ENCODE assay signal across 16 cellular contexts in the genomic region with DNA sequence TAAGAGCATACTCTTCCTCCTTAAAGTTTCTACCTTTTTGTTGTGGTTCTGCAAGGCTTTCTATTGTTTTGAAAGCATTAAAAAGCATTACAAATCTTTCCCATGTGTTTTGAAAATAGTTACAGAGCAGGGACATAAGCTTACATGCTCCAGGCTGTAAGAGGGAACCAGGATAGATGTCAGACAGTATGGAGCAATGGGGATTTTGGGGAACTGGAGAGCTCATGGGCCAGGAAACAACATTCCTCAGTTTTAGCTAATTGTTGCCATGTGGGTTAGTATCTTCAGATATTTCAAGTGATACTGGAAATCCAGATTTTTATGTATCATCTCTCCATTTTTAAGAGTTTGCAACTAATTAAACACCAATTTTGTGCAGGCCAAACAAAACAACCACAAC. TPM values are rescaled to one million over a fixed set of nuclear protein-coding genes. Genes with fewer than 3 reads are reported as not detected.
DNase-seq lines count a peak whose midpoint lies in the region; ATAC-seq and TF ChIP-seq lines count a peak whose summit lies in the region.
"Had no signal": no experiment of that assay in that cellular context is flagged by ENCODE, and none has a peak within 500 bp of the region (broad histone marks: within the 10 kb centered on the region; RNA-seq: fewer than 3 reads in every experiment).

No MANE protein-coding gene starts in this region.

- H2AFZ ChIP-seq in OCI-LY3 (ENCODE audit: low read depth, low read length): no peak overlapping the region
- H2AFZ ChIP-seq: parathyroid adenoma had no signal

- no peak for DNase-seq in activated T-cell treated with anti-CD3 and anti-CD28 coated beads, Interleukin-2, amount 50 U/mL, for 72 hours
- no peak for DNase-seq in activated T-cell treated with anti-CD3 and anti-CD28 coated beads, Interleukin-2, amount 50 U/mL, for 1 hour
- DNase-seq in effector memory CD4-positive, alpha-beta T cell: no peak
- DNase-seq in stimulated activated naive CD8-positive, alpha-beta T cell treated with anti-CD3 and anti-CD28 coated beads, Interleukin-15, amount 100 ng/mL, for 72 hours: no peak
- DNase-seq in colonic mucosa (no peak), dermis blood vessel endothelial cell (no peak)
- DNase-seq: activated CD4-positive, alpha-beta T cell treated with anti-CD3 and anti-CD28 coated beads for 48 hours; DMS53; MV-4-11; NCI-H2227 treated with DMSO at 0.1 percent for 48 hours; SW 1271 had no signal

- intact Hi-C loops in colonic mucosa (cut with DNase I): no loop called here

- H3K9me3 Mint-ChIP-seq in activated T-cell treated with anti-CD3 and anti-CD28 coated beads, Interleukin-2, amount 50 U/mL, for 72 hours: no peaks in the 10 kb centered on the region
- no peaks in the 10 kb centered on the region for H3K9me3 Mint-ChIP-seq in stimulated activated naive CD8-positive, alpha-beta T cell treated with anti-CD3 and anti-CD28 coated beads, Interleukin-15, amount 100 ng/mL, for 72 hours
- H3K9me3 Mint-ChIP-seq: mesothelial cell of epicardium had no signal

- H3K4me1 ChIP-seq in OCI-LY3 (ENCODE audit: low read length): peaks cover 69% of the 10 kb centered on the region
- peaks cover 41% of the 10 kb centered on the region for H3K4me1 ChIP-seq in effector memory CD4-positive, alpha-beta T cell (ENCODE audit: control insufficient read depth, insufficient read depth, low read length, poor library complexity, severe bottlenecking)
- no peaks in the 10 kb centered on the region for H3K4me1 ChIP-seq in colonic mucosa

- H3K36me3 Mint-ChIP-seq in activated T-cell treated with anti-CD3 and anti-CD28 coated beads, Interleukin-2, amount 50 U/mL, for 72 hours (ENCODE audit: insufficient read depth in 2 of 2): peaks cover 3 to 6% of the 10 kb centered on the region in 2 donors

- ATAC-seq in activated T-cell treated with anti-CD3 and anti-CD28 coated beads, Interleukin-2, amount 50 U/mL, for 72 hours (replicated peaks in 1 of 2): no peak
- ATAC-seq in stimulated activated naive CD8-positive, alpha-beta T cell treated with anti-CD3 and anti-CD28 coated beads, Interleukin-15, amount 100 ng/mL, for 72 hours: no peak
- no peak for ATAC-seq in GM18498 (IDR thresholded peaks at IDR 0.05; ENCODE audit: unreplicated experiment)
- ATAC-seq: HCT116 had no signal

- peak overlapping the region; percentile 61 to 82 for H3K4me3 Mint-ChIP-seq in activated T-cell treated with anti-CD3 and anti-CD28 coated beads, Interleukin-2, amount 50 U/mL, for 72 hours
- H3K4me3 Mint-ChIP-seq in stimulated activated naive CD8-positive, alpha-beta T cell treated with anti-CD3 and anti-CD28 coated beads, Interleukin-15, amount 100 ng/mL, for 72 hours: peak overlapping the region; percentile 77 to 83
- H3K4me3 Mint-ChIP-seq: mesothelial cell of epicardium had no signal

- H3K4me3 ChIP-seq in OCI-LY3 (ENCODE audit: low read length) (peak overlapping the region; percentile 84), colonic mucosa (no peak overlapping the region)
- H3K4me3 ChIP-seq in effector memory CD4-positive, alpha-beta T cell (ENCODE audit: insufficient read depth, low read depth, low read length, poor library complexity, severe bottlenecking): peak overlapping the region; percentile 35

- H4K20me1 ChIP-seq in OCI-LY3 (ENCODE audit: insufficient read depth, low read length): no peaks in the 10 kb centered on the region

- H3K9me3 ChIP-seq in OCI-LY3 (ENCODE audit: insufficient read depth, low read length): no peaks in the 10 kb centered on the region
- no peaks in the 10 kb centered on the region for H3K9me3 ChIP-seq in effector memory CD4-positive, alpha-beta T cell (ENCODE audit: control insufficient read depth, low read length)
- H3K9me3 ChIP-seq in colonic mucosa: no peaks in the 10 kb centered on the region

- H3K36me3 ChIP-seq in OCI-LY3 (replicated peaks; ENCODE audit: low read depth, low read length) (peaks cover 27% of the 10 kb centered on the region), colonic mucosa (no peaks in the 10 kb centered on the region)
- no peaks in the 10 kb centered on the region for H3K36me3 ChIP-seq in effector memory CD4-positive, alpha-beta T cell (ENCODE audit: control insufficient read depth, insufficient read depth, low read length)

- H3K4me2 ChIP-seq in OCI-LY3 (ENCODE audit: low read length): peak overlapping the region; percentile 97

- peak overlapping the region; percentile 69 for H3K27ac Mint-ChIP-seq in activated T-cell treated with anti-CD3 and anti-CD28 coated beads, Interleukin-2, amount 50 U/mL, for 72 hours
- no peak overlapping the region for H3K27ac Mint-ChIP-seq in stimulated activated naive CD8-positive, alpha-beta T cell treated with anti-CD3 and anti-CD28 coated beads, Interleukin-15, amount 100 ng/mL, for 72 hours
- H3K27ac Mint-ChIP-seq: mesothelial cell of epicardium had no signal

- H3K79me2 ChIP-seq in OCI-LY3 (ENCODE audit: low read length): peaks cover 99% of the 10 kb centered on the region
- H3K79me2 ChIP-seq: parathyroid adenoma had no signal

- H3K27me3 Mint-ChIP-seq in activated T-cell treated with anti-CD3 and anti-CD28 coated beads, Interleukin-2, amount 50 U/mL, for 72 hours (ENCODE audit: low read depth): no peaks in the 10 kb centered on the region
- no peaks in the 10 kb centered on the region for H3K27me3 Mint-ChIP-seq in stimulated activated naive CD8-positive, alpha-beta T cell treated with anti-CD3 and anti-CD28 coated beads, Interleukin-15, amount 100 ng/mL, for 72 hours

- peak overlapping the region; percentile 92 for H3K9ac ChIP-seq in OCI-LY3 (ENCODE audit: low read length)
- no peak overlapping the region for H3K9ac ChIP-seq in colonic mucosa (ENCODE audit: low read depth in 2 of 2, low read length in 2 of 2)
- H3K9ac ChIP-seq: parathyroid adenoma had no signal

- H3K27me3 ChIP-seq in OCI-LY3 (ENCODE audit: low read depth, low read length) (no peaks in the 10 kb centered on the region), colonic mucosa (no peaks in the 10 kb centered on the region)
- H3K27me3 ChIP-seq in effector memory CD4-positive, alpha-beta T cell (replicated peaks; ENCODE audit: control insufficient read depth, insufficient read depth, low read length, poor library complexity, severe bottlenecking): no peaks in the 10 kb centered on the region

- H3K27ac ChIP-seq in OCI-LY3 (ENCODE audit: low read length): peak overlapping the region; percentile 96
- peak overlapping the region; percentile 93 for H3K27ac ChIP-seq in effector memory CD4-positive, alpha-beta T cell (ENCODE audit: insufficient read depth, low read length, poor library complexity, severe bottlenecking)
- H3K27ac ChIP-seq in colonic mucosa: no peak overlapping the region
- H3K27ac ChIP-seq: parathyroid adenoma had no signal

- H3K4me1 Mint-ChIP-seq in activated T-cell treated with anti-CD3 and anti-CD28 coated beads, Interleukin-2, amount 50 U/mL, for 72 hours (ENCODE audit: low read depth): peaks cover 34% of the 10 kb centered on the region
- peaks cover 39% of the 10 kb centered on the region for H3K4me1 Mint-ChIP-seq in stimulated activated naive CD8-positive, alpha-beta T cell treated with anti-CD3 and anti-CD28 coated beads, Interleukin-15, amount 100 ng/mL, for 72 hours

- TF ChIP-seq CTCF in OCI-LY3 (IDR thresholded peaks at IDR 0.05; ENCODE audit: low read depth, low read length) (no peak), colonic mucosa (IDR thresholded peaks at IDR 0.05) (no peak)

RNA-seq across cellular contexts. Expression of gene MDFIC, which starts 3.5 kb away (rescaled TPM):
- total RNA-seq in activated T-cell treated with anti-CD3 and anti-CD28 coated beads, Interleukin-2, amount 50 U/mL, for 72 hours: 10 to 100 TPM; 55.2 to 65.2 TPM
- total RNA-seq in colonic mucosa: 1 to 10 TPM; 8.5 to 9.1 TPM
- total RNA-seq in dermis blood vessel endothelial cell: 69.1 and 78.2 TPM in 2 replicates
